10 cellular contexts compared by ENCODE assay signal in genomic region chr11:14972581-14973490, GRCh38. TPM values are rescaled to one million over a fixed set of nuclear protein-coding genes. Genes with fewer than 3 reads are reported as not detected.
DNase-seq lines count a peak whose midpoint lies in the region; ATAC-seq lines count a peak whose summit lies in the region.
"Had no signal": no experiment of that assay in that cellular context is flagged by ENCODE, and none has a peak within 500 bp of the region (broad histone marks: within the 10 kb centered on the region; RNA-seq: fewer than 3 reads in every experiment).

No MANE protein-coding gene starts in this region.

- H3K9me3 ChIP-seq in CD4-positive, CD25-positive, alpha-beta regulatory T cell (ENCODE audit: control insufficient read depth in 2 of 2, low read length in 2 of 2) = no peaks in the 10 kb centered on the region
- H3K9me3 ChIP-seq: ascending aorta, MG63 had no signal

- no peak for DNase-seq in CD4-positive, CD25-positive, alpha-beta regulatory T cell
- DNase-seq in T-cell (no peak), islet precursor cell (peak; percentile 51), UCSD-AML1 (lab: John Stamatoyannopoulos, UW; ENCODE audit: unreplicated experiment) (no peak), sciatic nerve (ENCODE audit: low spot score) (no peak), NCI-H2227 (lab: John Stamatoyannopoulos, UW; ENCODE audit: unreplicated experiment) (no peak)
- DNase-seq: MG63 had no signal

- peak overlapping the region; percentile 51 to 87 (median 78) for H3K4me3 Mint-ChIP-seq in CD4-positive, CD25-positive, alpha-beta regulatory T cell
- H3K4me3 Mint-ChIP-seq in T-cell = peak overlapping the region; percentile 70 to 80 (median 74)

- H3K4me3 ChIP-seq in CD4-positive, CD25-positive, alpha-beta regulatory T cell (ENCODE audit: low read depth, low read length) = peak overlapping the region; percentile 44
- H3K4me3 ChIP-seq: MG63 had no signal

- intact Hi-C loops in sciatic nerve (cut with DNase I) = no loop called here

- H3K4me1 Mint-ChIP-seq in CD4-positive, CD25-positive, alpha-beta regulatory T cell = peaks cover 7 to 37% (median 21%) of the 10 kb centered on the region in 4 donors
- peaks cover 31 to 35% (median 35%) of the 10 kb centered on the region in 3 donors for H3K4me1 Mint-ChIP-seq in T-cell

- no peak overlapping the region for H3K27ac ChIP-seq in CD4-positive, CD25-positive, alpha-beta regulatory T cell (ENCODE audit: insufficient read depth, low read length, poor library complexity, severe bottlenecking)
- H3K27ac ChIP-seq: ascending aorta had no signal

- CTCF ChIA-PET in T-cell (lab: Charles Lee) = interaction anchor here (0.7 to 1.7 kb wide), 2 partner anchors 65 to 788 kb away, joined by 3 to 4 read pairs; no protein-coding TSS in a partner anchor

- no peaks in the 10 kb centered on the region for H3K36me3 Mint-ChIP-seq in CD4-positive, CD25-positive, alpha-beta regulatory T cell
- H3K36me3 Mint-ChIP-seq in T-cell = no peaks in the 10 kb centered on the region

- H3K27me3 ChIP-seq in CD4-positive, CD25-positive, alpha-beta regulatory T cell (ENCODE audit: control insufficient read depth, insufficient read depth, low read length) = peaks cover 48% of the 10 kb centered on the region
- H3K27me3 ChIP-seq: MG63 had no signal

- H3K27ac Mint-ChIP-seq in CD4-positive, CD25-positive, alpha-beta regulatory T cell = no peak overlapping the region
- no peak overlapping the region for H3K27ac Mint-ChIP-seq in T-cell

- POLR2A ChIA-PET in T-cell (lab: Charles Lee) = no interaction called here

- no peak for ATAC-seq in CD4-positive, CD25-positive, alpha-beta regulatory T cell (ENCODE audit: low read depth in 2 of 2)
- peak; percentile 13 for ATAC-seq in GM21526 (IDR thresholded peaks at IDR 0.05; ENCODE audit: low FRiP score, unreplicated experiment)
- ATAC-seq in T-cell (replicated peaks in 1 of 4) = no peak
- no peak for ATAC-seq in sciatic nerve
- ATAC-seq in GM19023 (IDR thresholded peaks at IDR 0.05; ENCODE audit: unreplicated experiment) = no peak

- H3K4me1 ChIP-seq in CD4-positive, CD25-positive, alpha-beta regulatory T cell (ENCODE audit: control insufficient read depth, insufficient read depth, low read length, poor library complexity, severe bottlenecking) = peaks cover 28% of the 10 kb centered on the region

- H3K9me3 Mint-ChIP-seq in CD4-positive, CD25-positive, alpha-beta regulatory T cell = peaks cover 0 to 3% (median 0%) of the 10 kb centered on the region in 7 donors
- H3K9me3 Mint-ChIP-seq in T-cell = no peaks in the 10 kb centered on the region

- peaks cover 84% of the 10 kb centered on the region for H3K27me3 Mint-ChIP-seq in CD4-positive, CD25-positive, alpha-beta regulatory T cell
- H3K27me3 Mint-ChIP-seq in T-cell = peaks cover 75 to 82% of the 10 kb centered on the region in 2 donors

- H3K36me3 ChIP-seq in CD4-positive, CD25-positive, alpha-beta regulatory T cell (ENCODE audit: control insufficient read depth, insufficient read depth, low read length) = no peaks in the 10 kb centered on the region
- H3K36me3 ChIP-seq: ascending aorta, MG63 had no signal

RNA-seq across cellular contexts. Expression of gene CALCA, which starts 0.7 kb away (rescaled TPM):
- not detected for total RNA-seq in CD4-positive, CD25-positive, alpha-beta regulatory T cell
- not detected for polyA plus RNA-seq in CD4-positive, CD25-positive, alpha-beta regulatory T cell
- not detected for total RNA-seq in T-cell
- total RNA-seq in sciatic nerve = 0.67 TPM
- total RNA-seq: ascending aorta had no signal
